ENCODE assay signal across 8 cellular contexts in genomic region chr15:101008158-101009139, GRCh38.
DNase-seq lines count a peak whose midpoint lies in the region; ATAC-seq and TF ChIP-seq lines count a peak whose summit lies in the region.

No MANE protein-coding gene starts in this region.

- DNase-seq in SIG-M5 treated with dmso at 0.1 percent for 504 hours (lab: John Stamatoyannopoulos, UW; ENCODE audit: unreplicated experiment) (peak; percentile 67), SIG-M5 (lab: John Stamatoyannopoulos, UW) (no peak), NCI-H2107 treated with DMSO at 0.1 percent for 48 hours (lab: John Stamatoyannopoulos, UW; ENCODE audit: unreplicated experiment) (peak; percentile 76), kidney epithelial cell (ENCODE audit: low read depth) (peak; percentile 56)
- DNase-seq in activated CD4-positive, CD25-positive, alpha-beta regulatory T cell (lab: John Stamatoyannopoulos, UW), result peak; percentile 71 to 89 (median 76)
- peak; percentile 75 for DNase-seq in central memory CD4-positive, alpha-beta T cell
- DNase-seq in stimulated activated CD4-positive, alpha-beta T cell treated with anti-CD3 and anti-CD28 coated beads, Interleukin-15, amount 100 ng/mL, for 24 hours, result peak; percentile 90

- H3K27me3 ChIP-seq in kidney epithelial cell (ENCODE audit: control insufficient read depth, insufficient read depth, low read length), result no peaks in the 10 kb centered on the region

- peak overlapping the region; percentile 42 for H3K4me3 ChIP-seq in kidney epithelial cell (ENCODE audit: low read depth, low read length)

- peak; percentile 86 for ATAC-seq in HG03066 (IDR thresholded peaks at IDR 0.05; ENCODE audit: low read depth, unreplicated experiment)

- H3K36me3 ChIP-seq in kidney epithelial cell (ENCODE audit: control insufficient read depth, insufficient read depth, low read length), result peaks cover 3% of the 10 kb centered on the region

- TF ChIP-seq CTCF in kidney epithelial cell (IDR thresholded peaks at IDR 0.05; ENCODE audit: insufficient read depth, low read length, poor library complexity, severe bottlenecking), result peak; percentile 99
